1 cellular context compared by ENCODE assay signal in the genomic region with DNA sequence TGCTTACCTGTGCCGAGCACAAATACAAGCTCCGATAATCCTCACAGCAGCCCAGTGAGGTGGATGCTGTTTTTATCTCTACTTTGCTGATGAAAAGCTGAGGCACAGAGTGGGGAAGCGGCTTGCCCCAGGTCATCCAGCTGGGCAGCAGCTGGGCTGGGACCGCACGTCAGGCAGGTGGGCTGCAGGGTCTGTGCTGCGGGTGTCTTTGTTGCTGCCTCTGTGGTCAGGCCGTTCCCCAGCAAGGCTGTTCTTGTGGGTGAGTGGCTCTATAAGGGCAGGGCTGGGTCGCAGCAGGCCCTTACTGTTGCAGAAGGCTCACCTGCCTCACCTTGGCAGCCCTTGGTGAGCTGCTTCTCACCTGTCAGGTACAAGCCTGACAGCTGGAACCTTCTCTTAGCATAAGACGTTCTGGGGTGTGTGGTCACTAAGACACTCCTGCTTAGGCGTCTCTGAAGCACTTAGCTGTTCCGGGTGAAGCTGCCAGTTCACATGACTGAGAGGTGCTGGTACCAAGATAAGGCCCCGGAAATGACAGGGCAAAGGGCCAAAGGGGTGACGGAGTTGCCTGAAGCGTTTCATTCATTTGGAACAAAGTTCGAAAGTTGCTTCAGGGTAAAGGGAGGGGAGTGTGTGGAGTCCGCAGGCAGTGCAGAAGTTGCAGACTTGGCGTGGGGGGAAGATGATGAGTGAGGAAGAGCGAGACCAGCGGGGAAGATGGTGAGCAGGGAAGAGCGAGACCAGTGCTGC.
A peak's percentile ranks its signal among the peaks of the same experiment; 100 is the strongest.
TF ChIP-seq lines count a peak whose summit lies in the region.

No MANE protein-coding gene starts in this region.

TF ChIP-seq in liver, 16 proteins besides CTCF, POLR2A, EP300 and RAD21 (continued from another document):
- TF ChIP-seq, protein P1, sequence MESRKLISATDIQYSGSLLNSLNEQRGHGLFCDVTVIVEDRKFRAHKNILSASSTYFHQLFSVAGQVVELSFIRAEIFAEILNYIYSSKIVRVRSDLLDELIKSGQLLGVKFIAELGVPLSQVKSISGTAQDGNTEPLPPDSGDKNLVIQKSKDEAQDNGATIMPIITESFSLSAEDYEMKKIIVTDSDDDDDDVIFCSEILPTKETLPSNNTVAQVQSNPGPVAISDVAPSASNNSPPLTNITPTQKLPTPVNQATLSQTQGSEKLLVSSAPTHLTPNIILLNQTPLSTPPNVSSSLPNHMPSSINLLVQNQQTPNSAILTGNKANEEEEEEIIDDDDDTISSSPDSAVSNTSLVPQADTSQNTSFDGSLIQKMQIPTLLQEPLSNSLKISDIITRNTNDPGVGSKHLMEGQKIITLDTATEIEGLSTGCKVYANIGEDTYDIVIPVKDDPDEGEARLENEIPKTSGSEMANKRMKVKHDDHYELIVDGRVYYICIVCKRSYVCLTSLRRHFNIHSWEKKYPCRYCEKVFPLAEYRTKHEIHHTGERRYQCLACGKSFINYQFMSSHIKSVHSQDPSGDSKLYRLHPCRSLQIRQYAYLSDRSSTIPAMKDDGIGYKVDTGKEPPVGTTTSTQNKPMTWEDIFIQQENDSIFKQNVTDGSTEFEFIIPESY (IDR thresholded peaks at IDR 0.05), result no peak
- TF ChIP-seq FOXA1 (IDR thresholded peaks at IDR 0.05), result no peak
- no peak for TF ChIP-seq HNF4G (IDR thresholded peaks at IDR 0.05)
- TF ChIP-seq GABPA (IDR thresholded peaks at IDR 0.05 in 1 of 2, conservative IDR thresholded peaks at IDR 0.05 in 1 of 2), result peak; percentile 59 to 84
- TF ChIP-seq, protein P2, sequence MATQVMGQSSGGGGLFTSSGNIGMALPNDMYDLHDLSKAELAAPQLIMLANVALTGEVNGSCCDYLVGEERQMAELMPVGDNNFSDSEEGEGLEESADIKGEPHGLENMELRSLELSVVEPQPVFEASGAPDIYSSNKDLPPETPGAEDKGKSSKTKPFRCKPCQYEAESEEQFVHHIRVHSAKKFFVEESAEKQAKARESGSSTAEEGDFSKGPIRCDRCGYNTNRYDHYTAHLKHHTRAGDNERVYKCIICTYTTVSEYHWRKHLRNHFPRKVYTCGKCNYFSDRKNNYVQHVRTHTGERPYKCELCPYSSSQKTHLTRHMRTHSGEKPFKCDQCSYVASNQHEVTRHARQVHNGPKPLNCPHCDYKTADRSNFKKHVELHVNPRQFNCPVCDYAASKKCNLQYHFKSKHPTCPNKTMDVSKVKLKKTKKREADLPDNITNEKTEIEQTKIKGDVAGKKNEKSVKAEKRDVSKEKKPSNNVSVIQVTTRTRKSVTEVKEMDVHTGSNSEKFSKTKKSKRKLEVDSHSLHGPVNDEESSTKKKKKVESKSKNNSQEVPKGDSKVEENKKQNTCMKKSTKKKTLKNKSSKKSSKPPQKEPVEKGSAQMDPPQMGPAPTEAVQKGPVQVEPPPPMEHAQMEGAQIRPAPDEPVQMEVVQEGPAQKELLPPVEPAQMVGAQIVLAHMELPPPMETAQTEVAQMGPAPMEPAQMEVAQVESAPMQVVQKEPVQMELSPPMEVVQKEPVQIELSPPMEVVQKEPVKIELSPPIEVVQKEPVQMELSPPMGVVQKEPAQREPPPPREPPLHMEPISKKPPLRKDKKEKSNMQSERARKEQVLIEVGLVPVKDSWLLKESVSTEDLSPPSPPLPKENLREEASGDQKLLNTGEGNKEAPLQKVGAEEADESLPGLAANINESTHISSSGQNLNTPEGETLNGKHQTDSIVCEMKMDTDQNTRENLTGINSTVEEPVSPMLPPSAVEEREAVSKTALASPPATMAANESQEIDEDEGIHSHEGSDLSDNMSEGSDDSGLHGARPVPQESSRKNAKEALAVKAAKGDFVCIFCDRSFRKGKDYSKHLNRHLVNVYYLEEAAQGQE (IDR thresholded peaks at IDR 0.05), result peak; percentile 49
- peak; percentile 86 for TF ChIP-seq NR2F2 (IDR thresholded peaks at IDR 0.05)
